ENCODE assay signal across 15 cellular contexts in the genomic region with DNA sequence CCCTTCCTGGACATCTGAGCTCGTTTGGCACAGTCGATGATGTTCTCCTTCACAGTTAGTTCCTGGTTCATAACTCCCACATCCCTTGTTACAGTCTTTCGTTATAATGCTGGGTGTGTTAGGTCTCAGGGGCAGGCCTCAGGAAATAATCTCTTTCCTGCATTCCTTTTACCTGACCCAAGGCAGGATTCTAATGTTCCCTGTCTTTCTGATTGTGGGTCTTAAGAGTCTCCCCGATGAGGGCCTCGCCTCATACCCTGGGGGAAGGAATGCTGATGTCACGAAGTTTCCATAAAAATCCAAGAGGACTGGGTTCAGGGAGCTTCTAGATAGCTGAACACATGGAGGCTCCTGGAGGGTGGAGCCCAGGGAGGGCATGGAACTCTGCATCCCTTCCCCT.
A peak's percentile ranks its signal among the peaks of the same experiment; 100 is the strongest.
DNase-seq lines count a peak whose midpoint lies in the region; ATAC-seq and TF ChIP-seq lines count a peak whose summit lies in the region.
"Had no signal": no experiment of that assay in that cellular context is flagged by ENCODE, and none has a peak within 500 bp of the region (broad histone marks: within the 10 kb centered on the region; RNA-seq: fewer than 3 reads in every experiment).

No MANE protein-coding gene starts in this region.

- H3K27me3 Mint-ChIP-seq in neural progenitor cell (ENCODE audit: insufficient read depth, low read depth): peaks cover 3% of the 10 kb centered on the region
- H3K27me3 Mint-ChIP-seq: central memory CD8-positive, alpha-beta T cell had no signal

- no peaks in the 10 kb centered on the region for H3K79me2 ChIP-seq in SK-N-SH (ENCODE audit: insufficient read depth)
- no peaks in the 10 kb centered on the region for H3K79me2 ChIP-seq in neural progenitor cell (ENCODE audit: low read depth)
- H3K79me2 ChIP-seq: parathyroid adenoma had no signal

- no peak overlapping the region for H3K4me3 Mint-ChIP-seq in neural progenitor cell
- H3K4me3 Mint-ChIP-seq: central memory CD8-positive, alpha-beta T cell had no signal

- CTCF ChIA-PET in SK-N-SH (lab: Yijun Ruan, JAX): interaction anchor here (0.8 kb wide), 1 partner anchor 318 kb away, joined by 3 read pairs; no protein-coding TSS in a partner anchor

- no peaks in the 10 kb centered on the region for H3K4me1 Mint-ChIP-seq in neural progenitor cell
- H3K4me1 Mint-ChIP-seq: central memory CD8-positive, alpha-beta T cell had no signal

- no peak overlapping the region for H3K9ac ChIP-seq in SK-N-SH
- H3K9ac ChIP-seq in neural progenitor cell: no peak overlapping the region
- H3K9ac ChIP-seq: parathyroid adenoma had no signal

- DNase-seq in SK-N-SH (no peak), RWPE2 (ENCODE audit: low spot score) (peak; percentile 63), fibroblast of villous mesenchyme (ENCODE audit: low read depth) (peak; percentile 64), spleen (no peak), COLO668 (lab: John Stamatoyannopoulos, UW; ENCODE audit: unreplicated experiment) (no peak), neural progenitor cell (ENCODE audit: low spot score) (no peak)
- DNase-seq: 8988T; activated CD4-positive, alpha-beta T cell treated with anti-CD3 and anti-CD28 coated beads for 1 hour; DMS153; NCI-H510A treated with DMSO at 0.1 percent for 48 hours; SIG-M5 had no signal

- H2AFZ ChIP-seq in SK-N-SH (ENCODE audit: low read depth) (peak overlapping the region; percentile 49), neural progenitor cell (replicated peaks) (no peak overlapping the region)
- H2AFZ ChIP-seq: parathyroid adenoma had no signal

- ATAC-seq in SK-N-SH treated with all-trans-retinoic acid at 6 μM for 48 hours (no peak), RWPE2 (ENCODE audit: low read depth) (peak; percentile 74), GM18498 (IDR thresholded peaks at IDR 0.05; ENCODE audit: unreplicated experiment) (no peak)

- no peaks in the 10 kb centered on the region for H3K36me3 Mint-ChIP-seq in neural progenitor cell

- H3K9me2 ChIP-seq in SK-N-SH: no peaks in the 10 kb centered on the region

- no peaks in the 10 kb centered on the region for H3K27me3 ChIP-seq in SK-N-SH (ENCODE audit: insufficient read depth)
- no peaks in the 10 kb centered on the region for H3K27me3 ChIP-seq in RWPE2 (ENCODE audit: insufficient read depth, poor library complexity, severe bottlenecking)
- H3K27me3 ChIP-seq in spleen (replicated peaks in 1 of 7): no peaks in the 10 kb centered on the region
- no peaks in the 10 kb centered on the region for H3K27me3 ChIP-seq in neural progenitor cell

- H3K27ac Mint-ChIP-seq in neural progenitor cell: no peak overlapping the region

- no peak for TF ChIP-seq POLR2A in spleen (IDR thresholded peaks at IDR 0.05)

- TF ChIP-seq RAD21 in SK-N-SH (IDR thresholded peaks at IDR 0.05; ENCODE audit: low read length): no peak

- H4K20me1 ChIP-seq in SK-N-SH (ENCODE audit: insufficient read depth): no peaks in the 10 kb centered on the region
- no peaks in the 10 kb centered on the region for H4K20me1 ChIP-seq in neural progenitor cell (ENCODE audit: low read depth)

- WGBS in SK-N-SH (ENCODE audit: low lambda C conversion rate): 80% methylated on average over 6 of the region's 6 CpGs
- 41 to 54% (median 50%) methylated on average over 6 of the region's 6 CpGs for WGBS in spleen, 5 donors

- no peak for TF ChIP-seq EP300 in SK-N-SH (IDR thresholded peaks at IDR 0.05; ENCODE audit: borderline replicate concordance in 1 of 2, low read depth in 1 of 2, low read length in 1 of 2)

- H3K4me1 ChIP-seq in SK-N-SH (ENCODE audit: control insufficient read depth in 1 of 2, insufficient read depth in 2 of 2, low read depth in 1 of 2, low read length in 1 of 2) (peaks cover 4 to 28% of the 10 kb centered on the region in 2 experiments), RWPE2 (ENCODE audit: insufficient read depth, poor library complexity, severe bottlenecking) (peaks cover 50% of the 10 kb centered on the region), spleen (peaks cover 0 to 65% (median 16%) of the 10 kb centered on the region in 6 donors), neural progenitor cell (no peaks in the 10 kb centered on the region)
- H3K4me1 ChIP-seq: parathyroid adenoma had no signal

- TF ChIP-seq CTCF in SK-N-SH (IDR thresholded peaks at IDR 0.05): no peak
- no peak for TF ChIP-seq CTCF in RWPE2 (IDR thresholded peaks at IDR 0.05; ENCODE audit: poor library complexity, severe bottlenecking)
- peak; percentile 9 for TF ChIP-seq CTCF in fibroblast of villous mesenchyme (IDR thresholded peaks at IDR 0.05; ENCODE audit: insufficient read depth, low read depth, low read length)
- TF ChIP-seq CTCF in spleen (IDR thresholded peaks at IDR 0.05 in 8 of 11, conservative IDR thresholded peaks at IDR 0.05 in 3 of 11): no peak
- TF ChIP-seq CTCF in neural progenitor cell (IDR thresholded peaks at IDR 0.05): no peak

- H3K4me3 ChIP-seq in SK-N-SH (ENCODE audit: low read depth in 2 of 2, low read length in 1 of 2): no peak overlapping the region
- H3K4me3 ChIP-seq in RWPE2 (ENCODE audit: severe bottlenecking): no peak overlapping the region
- no peak overlapping the region for H3K4me3 ChIP-seq in fibroblast of villous mesenchyme (ENCODE audit: low read depth, low read length)
- H3K4me3 ChIP-seq in spleen: no peak overlapping the region
- no peak overlapping the region for H3K4me3 ChIP-seq in neural progenitor cell

- peak overlapping the region; percentile 68 to 96 for H3K27ac ChIP-seq in SK-N-SH (ENCODE audit: low read depth in 2 of 2, low read length in 1 of 2)
- H3K27ac ChIP-seq in RWPE2 (ENCODE audit: poor library complexity, severe bottlenecking): peak overlapping the region; percentile 100
- H3K27ac ChIP-seq in spleen: peak overlapping the region in 5 of 8 donors; percentile 1 to 73 (median 49)
- no peak overlapping the region for H3K27ac ChIP-seq in neural progenitor cell
- H3K27ac ChIP-seq: parathyroid adenoma had no signal

- H3F3A ChIP-seq in SK-N-SH (replicated peaks; ENCODE audit: insufficient read depth) (peaks cover 31% of the 10 kb centered on the region), neural progenitor cell (ENCODE audit: low read depth) (no peaks in the 10 kb centered on the region)

- POLR2A ChIA-PET in SK-N-SH (lab: Yijun Ruan, JAX): no interaction called here

- H3K9me3 ChIP-seq in SK-N-SH (no peaks in the 10 kb centered on the region), RWPE2 (ENCODE audit: severe bottlenecking) (no peaks in the 10 kb centered on the region), spleen (no peaks in the 10 kb centered on the region), neural progenitor cell (ENCODE audit: low read depth) (no peaks in the 10 kb centered on the region)

- H3K36me3 ChIP-seq in SK-N-SH (replicated peaks in 1 of 2; ENCODE audit: control insufficient read depth in 1 of 2, insufficient read depth in 2 of 2, low read length in 1 of 2): no peaks in the 10 kb centered on the region
- H3K36me3 ChIP-seq in RWPE2 (ENCODE audit: low read depth): no peaks in the 10 kb centered on the region
- no peaks in the 10 kb centered on the region for H3K36me3 ChIP-seq in spleen
- no peaks in the 10 kb centered on the region for H3K36me3 ChIP-seq in neural progenitor cell

- no peaks in the 10 kb centered on the region for H3K9me3 Mint-ChIP-seq in neural progenitor cell
- H3K9me3 Mint-ChIP-seq: central memory CD8-positive, alpha-beta T cell had no signal

- intact Hi-C loops in spleen (cut with DNase I; ENCODE audit: low total_unique reads): no loop called here

- H3K4me2 ChIP-seq in SK-N-SH: peak overlapping the region; percentile 30; the same call in 1 of the 2 replicates
- no peak overlapping the region for H3K4me2 ChIP-seq in neural progenitor cell

TF ChIP-seq in SK-N-SH, 30 proteins besides CTCF, POLR2A, EP300 and RAD21 (continues in another document):
- TF ChIP-seq, protein P1, sequence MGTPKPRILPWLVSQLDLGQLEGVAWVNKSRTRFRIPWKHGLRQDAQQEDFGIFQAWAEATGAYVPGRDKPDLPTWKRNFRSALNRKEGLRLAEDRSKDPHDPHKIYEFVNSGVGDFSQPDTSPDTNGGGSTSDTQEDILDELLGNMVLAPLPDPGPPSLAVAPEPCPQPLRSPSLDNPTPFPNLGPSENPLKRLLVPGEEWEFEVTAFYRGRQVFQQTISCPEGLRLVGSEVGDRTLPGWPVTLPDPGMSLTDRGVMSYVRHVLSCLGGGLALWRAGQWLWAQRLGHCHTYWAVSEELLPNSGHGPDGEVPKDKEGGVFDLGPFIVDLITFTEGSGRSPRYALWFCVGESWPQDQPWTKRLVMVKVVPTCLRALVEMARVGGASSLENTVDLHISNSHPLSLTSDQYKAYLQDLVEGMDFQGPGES (IDR thresholded peaks at IDR 0.05; ENCODE audit: low read depth, low read length): no peak
- no peak for TF ChIP-seq POLR2AphosphoS5 (IDR thresholded peaks at IDR 0.05; ENCODE audit: low read depth, low read length)
- TF ChIP-seq, protein P2, sequence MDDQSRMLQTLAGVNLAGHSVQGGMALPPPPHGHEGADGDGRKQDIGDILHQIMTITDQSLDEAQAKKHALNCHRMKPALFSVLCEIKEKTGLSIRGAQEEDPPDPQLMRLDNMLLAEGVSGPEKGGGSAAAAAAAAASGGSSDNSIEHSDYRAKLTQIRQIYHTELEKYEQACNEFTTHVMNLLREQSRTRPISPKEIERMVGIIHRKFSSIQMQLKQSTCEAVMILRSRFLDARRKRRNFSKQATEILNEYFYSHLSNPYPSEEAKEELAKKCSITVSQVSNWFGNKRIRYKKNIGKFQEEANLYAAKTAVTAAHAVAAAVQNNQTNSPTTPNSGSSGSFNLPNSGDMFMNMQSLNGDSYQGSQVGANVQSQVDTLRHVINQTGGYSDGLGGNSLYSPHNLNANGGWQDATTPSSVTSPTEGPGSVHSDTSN (IDR thresholded peaks at IDR 0.05): no peak

TF ChIP-seq in SK-N-SH treated with all-trans-retinoic acid at 6 μM for 48 hours, 23 proteins besides CTCF, POLR2A, EP300 and RAD21 (continues in another document):
- TF ChIP-seq, protein P3, sequence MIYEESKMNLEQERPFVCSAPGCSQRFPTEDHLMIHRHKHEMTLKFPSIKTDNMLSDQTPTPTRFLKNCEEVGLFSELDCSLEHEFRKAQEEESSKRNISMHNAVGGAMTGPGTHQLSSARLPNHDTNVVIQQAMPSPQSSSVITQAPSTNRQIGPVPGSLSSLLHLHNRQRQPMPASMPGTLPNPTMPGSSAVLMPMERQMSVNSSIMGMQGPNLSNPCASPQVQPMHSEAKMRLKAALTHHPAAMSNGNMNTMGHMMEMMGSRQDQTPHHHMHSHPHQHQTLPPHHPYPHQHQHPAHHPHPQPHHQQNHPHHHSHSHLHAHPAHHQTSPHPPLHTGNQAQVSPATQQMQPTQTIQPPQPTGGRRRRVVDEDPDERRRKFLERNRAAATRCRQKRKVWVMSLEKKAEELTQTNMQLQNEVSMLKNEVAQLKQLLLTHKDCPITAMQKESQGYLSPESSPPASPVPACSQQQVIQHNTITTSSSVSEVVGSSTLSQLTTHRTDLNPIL (CRISPR knock-in tag; IDR thresholded peaks at IDR 0.05; ENCODE audit: low read depth): no peak
- TF ChIP-seq OSR1 (CRISPR knock-in tag; IDR thresholded peaks at IDR 0.05): no peak
- no peak for TF ChIP-seq ZFP30 (CRISPR knock-in tag; IDR thresholded peaks at IDR 0.05)
- TF ChIP-seq TCF4 (CRISPR knock-in tag; IDR thresholded peaks at IDR 0.05; ENCODE audit: borderline replicate concordance): no peak
- no peak for TF ChIP-seq CSDC2 (CRISPR knock-in tag; IDR thresholded peaks at IDR 0.05)
- TF ChIP-seq ZNF70 (CRISPR knock-in tag; IDR thresholded peaks at IDR 0.05): no peak

Comparison
In these comparisons a context has a peak if more than half of its experiments do, and no peak if none do; other contexts are left out.
1. DNase-seq: peak in RWPE2 (single experiment) and fibroblast of villous mesenchyme (single experiment); none in SK-N-SH (single experiment), spleen (single experiment), COLO668 (single experiment) and neural progenitor cell (single experiment).